27 cellular contexts compared by ENCODE assay signal in the genomic region with DNA sequence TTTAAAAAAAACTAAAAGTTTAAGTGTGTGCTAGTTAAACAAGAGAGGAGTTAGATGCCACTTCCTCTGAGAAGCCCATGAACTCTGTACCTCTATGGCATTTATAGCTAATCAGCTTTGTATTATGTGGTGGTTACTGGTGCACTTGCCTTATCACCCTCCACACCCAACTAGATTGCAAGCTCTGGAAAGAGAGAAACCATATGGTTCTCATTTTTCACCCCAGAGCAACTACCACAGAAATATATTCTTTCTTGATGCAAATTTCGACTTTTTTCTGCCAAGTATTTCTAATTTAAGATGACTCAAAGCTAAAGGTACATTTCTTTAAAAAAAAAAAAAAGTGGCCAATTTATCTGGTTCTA. TPM values are rescaled to one million over a fixed set of nuclear protein-coding genes. Genes with fewer than 3 reads are reported as not detected.
DNase-seq lines count a peak whose midpoint lies in the region; ATAC-seq, FAIRE-seq and TF ChIP-seq lines count a peak whose summit lies in the region.
"Had no signal": no experiment of that assay in that cellular context is flagged by ENCODE, and none has a peak within 500 bp of the region (broad histone marks: within the 10 kb centered on the region; RNA-seq: fewer than 3 reads in every experiment).

No MANE protein-coding gene starts in this region.

- H3K9me3 ChIP-seq in HepG2 (ENCODE audit: low read length): no peaks in the 10 kb centered on the region
- H3K9me3 ChIP-seq: heart right ventricle, SJSA1 had no signal

- H3K27ac ChIP-seq in HepG2 (ENCODE audit: extremely low read length, insufficient read depth, low read length) (no peak overlapping the region), coronary artery (no peak overlapping the region)
- H3K27ac ChIP-seq: 22Rv1, C4-2B, foreskin keratinocyte, heart right ventricle, SJSA1 had no signal

- BruUV-seq in Calu3 (replicated peaks; lab: Mats Ljungman, UMichigan) (TSS peak; percentile 35), HepG2 (replicated peaks; lab: Mats Ljungman, UMichigan) (no TSS peak)

- peaks cover 15% of the 10 kb centered on the region for H3K4me1 ChIP-seq in HepG2 (ENCODE audit: insufficient read depth, low read length)
- H3K4me1 ChIP-seq: foreskin keratinocyte, SJSA1 had no signal

- TF ChIP-seq CTCF in Calu3 (IDR thresholded peaks at IDR 0.05; ENCODE audit: unreplicated experiment) (no peak), HepG2 (CRISPR knock-in tag; IDR thresholded peaks at IDR 0.05) (no peak), coronary artery (IDR thresholded peaks at IDR 0.05) (no peak), HFFc6 (IDR thresholded peaks at IDR 0.05) (no peak)

- no peaks in the 10 kb centered on the region for H3K27me3 ChIP-seq in HepG2 (ENCODE audit: control insufficient read depth in 1 of 2, insufficient read depth in 2 of 2, low read length in 2 of 2)
- H3K27me3 ChIP-seq: foreskin keratinocyte, heart right ventricle, SJSA1 had no signal

- no peaks in the 10 kb centered on the region for H3K36me3 ChIP-seq in HepG2 (replicated peaks in 1 of 2; ENCODE audit: control insufficient read depth in 1 of 2, insufficient read depth in 2 of 2, low read length in 2 of 2)
- H3K36me3 ChIP-seq: heart right ventricle had no signal

- no peaks in the 10 kb centered on the region for H4K20me1 ChIP-seq in HepG2 (ENCODE audit: insufficient read depth, low read length)

- DNase-seq in Calu3 (no peak), fibroblast of gingiva (ENCODE audit: low read depth) (peak; percentile 29), HepG2 (ENCODE audit: low spot score) (no peak), coronary artery (ENCODE audit: low spot score) (no peak), retina (no peak), HFFc6 (no peak)
- DNase-seq in stimulated activated CD4-positive, alpha-beta T cell treated with anti-CD3 and anti-CD28 coated beads, Interleukin-1b, Interleukin-23, amount 100 ng/mL, for 48 hours: no peak
- DNase-seq: activated CD8-positive, alpha-beta T cell treated with anti-CD3 and anti-CD28 coated beads, Interleukin-2, amount 10 ng/mL, durations not matched to agents 7 days and 5 days; aorta; caudate nucleus; foreskin keratinocyte; GM23248; heart right ventricle; IMR-90; NCI-H1048; NCI-H1694 treated with DMSO at 0.1 percent for 48 hours; NCI-H524; posterior cingulate gyrus; stimulated activated CD4-positive, alpha-beta T cell treated with anti-CD3 and anti-CD28 coated beads, Interleukin-4, amount 100 ng/mL, for 4 hours had no signal

- H3K4me3 Mint-ChIP-seq in Calu3 (ENCODE audit: low read depth, unreplicated experiment) (peak overlapping the region; percentile 62), HFFc6 (no peak overlapping the region)
- H3K4me3 Mint-ChIP-seq: activated CD8-positive, alpha-beta T cell treated with anti-CD3 and anti-CD28 coated beads, Interleukin-2, amount 10 ng/mL, durations not matched to agents 7 days and 5 days; activated naive CD8-positive, alpha-beta T cell; stimulated activated memory B cell treated with anti-CD40 and anti-IgM and Interleukin-4, amounts not matched to agents 10 μg/mL and 1 μg/mL and 100 μg/mL, for 72 hours had no signal

- no peak overlapping the region for H3K4me3 ChIP-seq in HepG2 (replicated peaks in 1 of 3; ENCODE audit: insufficient read depth in 1 of 3, low read depth in 2 of 3, low read length in 3 of 3)
- H3K4me3 ChIP-seq in coronary artery: no peak overlapping the region
- H3K4me3 ChIP-seq: GM23248, heart right ventricle, SJSA1 had no signal

- peaks cover 40% of the 10 kb centered on the region for H3K36me3 Mint-ChIP-seq in Calu3 (ENCODE audit: insufficient read depth, unreplicated experiment)
- peaks cover 9% of the 10 kb centered on the region; the same call in 1 of the 2 replicates for H3K36me3 Mint-ChIP-seq in HFFc6 (ENCODE audit: low read depth)
- H3K36me3 Mint-ChIP-seq: stimulated activated memory B cell treated with anti-CD40 and anti-IgM and Interleukin-4, amounts not matched to agents 10 μg/mL and 1 μg/mL and 100 μg/mL, for 72 hours had no signal

- POLR2A ChIA-PET in HepG2 (lab: Yijun Ruan, JAX): no interaction called here

- CTCF ChIA-PET in Calu3 (lab: Charles Lee): interaction anchor here (0.7 to 1.8 kb wide), 6 partner anchors 17 to 1262 kb away, joined by 3 to 8 read pairs (median 3); a partner anchor contains a TSS
- CTCF ChIA-PET in HepG2 (lab: Yijun Ruan, JAX; ENCODE audit: low intra/inter-chr PET ratio, low total read pairs): no interaction called here

- ATAC-seq in SK-N-SH treated with all-trans-retinoic acid at 6 μM for 48 hours (peak; percentile 70), HepG2 (peak; percentile 51; the same call in 2 of the 3 replicates)
- ATAC-seq: activated CD8-positive, alpha-beta T cell treated with anti-CD3 and anti-CD28 coated beads, Interleukin-2, amount 10 ng/mL, durations not matched to agents 7 days and 5 days; foreskin keratinocyte; heart right ventricle; sciatic nerve; stimulated activated memory B cell treated with anti-CD40 and anti-IgM and Interleukin-4, amounts not matched to agents 10 μg/mL and 1 μg/mL and 100 μg/mL, for 72 hours had no signal

- intact Hi-C loops in Calu3 (cut with micrococcal nuclease; ENCODE audit: unreplicated experiment): loop anchor here (2.0 kb wide), 1 partner anchor 18 kb away; no protein-coding TSS in a partner anchor
- intact Hi-C loops in HepG2 (cut with micrococcal nuclease; ENCODE audit: unreplicated experiment): no loop called here

- H3K9me3 Mint-ChIP-seq in Calu3 (ENCODE audit: low read depth, unreplicated experiment): no peaks in the 10 kb centered on the region
- no peaks in the 10 kb centered on the region for H3K9me3 Mint-ChIP-seq in HFFc6
- H3K9me3 Mint-ChIP-seq: stimulated activated memory B cell treated with anti-CD40 and anti-IgM and Interleukin-4, amounts not matched to agents 10 μg/mL and 1 μg/mL and 100 μg/mL, for 72 hours had no signal

- in situ Hi-C loops in HepG2 (cut with HindIII; ENCODE audit: extremely low pct_ligation_motif_present, low pct_unique_long_range_greater_than_20kb): no loop called here

- no peak for FAIRE-seq in HepG2 (lab: Jason Lieb, UNC)
- FAIRE-seq: TTC549 had no signal

- TF ChIP-seq POLR2A in HepG2 (IDR thresholded peaks at IDR 0.05; ENCODE audit: insufficient read depth in 1 of 2, low read depth in 2 of 2, low read length in 2 of 2): no peak

- H3K79me2 ChIP-seq in HepG2 (ENCODE audit: insufficient read depth, low read length): peaks cover 25% of the 10 kb centered on the region

- H3K27ac Mint-ChIP-seq in Calu3 (ENCODE audit: unreplicated experiment) (peak overlapping the region; percentile 85), HFFc6 (no peak overlapping the region)
- H3K27ac Mint-ChIP-seq: activated CD8-positive, alpha-beta T cell treated with anti-CD3 and anti-CD28 coated beads, Interleukin-2, amount 10 ng/mL, durations not matched to agents 7 days and 5 days; activated naive CD8-positive, alpha-beta T cell; stimulated activated memory B cell treated with anti-CD40 and anti-IgM and Interleukin-4, amounts not matched to agents 10 μg/mL and 1 μg/mL and 100 μg/mL, for 72 hours had no signal

- H2AFZ ChIP-seq in HepG2 (ENCODE audit: low read length): no peak overlapping the region
- H2AFZ ChIP-seq: GM23248 had no signal

- peaks cover 35% of the 10 kb centered on the region for H3K4me1 Mint-ChIP-seq in Calu3 (ENCODE audit: low read depth, unreplicated experiment)
- peaks cover 19% of the 10 kb centered on the region for H3K4me1 Mint-ChIP-seq in HFFc6 (ENCODE audit: low read depth)
- H3K4me1 Mint-ChIP-seq: stimulated activated memory B cell treated with anti-CD40 and anti-IgM and Interleukin-4, amounts not matched to agents 10 μg/mL and 1 μg/mL and 100 μg/mL, for 72 hours had no signal

- no peak overlapping the region for H3K4me2 ChIP-seq in HepG2 (ENCODE audit: low read depth, low read length)

- no peak for TF ChIP-seq RAD21 in HepG2 (CRISPR knock-in tag; IDR thresholded peaks at IDR 0.05)

- TF ChIP-seq EP300 in HepG2 (IDR thresholded peaks at IDR 0.05; ENCODE audit: low read depth in 2 of 2, low read length in 2 of 2) (no peak), HepG2 (CRISPR knock-in tag; IDR thresholded peaks at IDR 0.05; ENCODE audit: borderline replicate concordance) (no peak)

- H3K27me3 Mint-ChIP-seq in Calu3 (ENCODE audit: unreplicated experiment) (no peaks in the 10 kb centered on the region), HFFc6 (ENCODE audit: insufficient read depth) (no peaks in the 10 kb centered on the region)
- H3K27me3 Mint-ChIP-seq: activated naive CD8-positive, alpha-beta T cell had no signal

- no peak overlapping the region for H3K9ac ChIP-seq in HepG2 (ENCODE audit: insufficient read depth, low read depth, low read length)
- H3K9ac ChIP-seq: GM23248 had no signal

- 42% methylated on average over 1 of the region's 1 CpG for WGBS in HepG2 (ENCODE audit: low lambda C conversion rate)

RNA-seq across cellular contexts. Expression of a gene that starts 24.2 kb away (rescaled TPM):
- total RNA-seq in Calu3 (2022): 126 and 141 TPM in 2 replicates
- total RNA-seq in HepG2 (2016; rRNA removed; fragmentation: Illumina TruSeq; extraction: Trizol): 6.7 and 17.9 TPM in 2 replicates
- total RNA-seq in HepG2 (2016; cell fraction: cytosol; rRNA removed; fragmentation: Illumina TruSeq; extraction: Trizol; ENCODE audit: low read depth): 9.6 and 10.3 TPM in 2 replicates
- 6.1 and 18.5 TPM in 2 replicates for total RNA-seq in HepG2 (2016; cell fraction: insoluble cytoplasmic fraction; rRNA removed; fragmentation: Illumina TruSeq; extraction: Trizol)
- total RNA-seq in HepG2 (2016; cell fraction: membrane; rRNA removed; fragmentation: Illumina TruSeq; extraction: Trizol): 11.9 and 16.6 TPM in 2 replicates
- 14.0 and 19.2 TPM in 2 replicates for total RNA-seq in HepG2 (2016; cell fraction: nucleus; rRNA removed; fragmentation: Illumina TruSeq; extraction: Trizol)
- polyA plus RNA-seq in HepG2 (2011; rRNA removed): 5.3 TPM in 2 replicates
- 2.0 and 2.9 TPM in 2 replicates for polyA plus RNA-seq in HepG2 (2011; cell fraction: cytosol; rRNA removed)
- polyA plus RNA-seq in HepG2 (2011; cell fraction: nucleus; rRNA removed): 4.2 and 5.9 TPM in 2 replicates
- polyA plus RNA-seq in HepG2 (2012): 6.5 and 7.6 TPM in 2 replicates
- 1.4 and 2.7 TPM in 2 replicates for polyA plus RNA-seq in HepG2 (2016; cell fraction: cytosol; fragmentation: Illumina TruSeq; extraction: Trizol; ENCODE audit: low read depth)
- polyA plus RNA-seq in HepG2 (2016; cell fraction: insoluble cytoplasmic fraction; fragmentation: Illumina TruSeq; extraction: Trizol; ENCODE audit: low read depth): 6.2 and 8.1 TPM in 2 replicates
- polyA plus RNA-seq in HepG2 (2016; cell fraction: membrane; fragmentation: Illumina TruSeq; extraction: Trizol; ENCODE audit: low read depth): 2.3 and 2.5 TPM in 2 replicates
- polyA plus RNA-seq in HepG2 (2016; cell fraction: nucleus; fragmentation: Illumina TruSeq; extraction: Trizol; ENCODE audit: insufficient read depth, low read depth): 12.1 and 13.7 TPM in 2 replicates
- polyA minus RNA-seq in HepG2 (2011; rRNA and poly(A)+ RNA removed; ENCODE audit: low replicate concordance): 9.4 and 9.7 TPM in 2 replicates
- 9.3 and 11.0 TPM in 2 replicates for polyA minus RNA-seq in HepG2 (2011; cell fraction: cytosol; rRNA and poly(A)+ RNA removed)
- polyA minus RNA-seq in HepG2 (2011; cell fraction: nucleus; rRNA and poly(A)+ RNA removed): 13.0 and 19.0 TPM in 2 replicates
- 10 to 100 TPM; 40.9 to 49.5 (median 46.9) TPM for total RNA-seq in HFFc6 (2021; fragmentation: NEBNext Ultra II Directional; extraction: Animal tissue kit (Norgen Biotek cat#: 25700))
